In genomic region chr5:62310426-62311105, GRCh38 we compare ENCODE assay signal across 1 cellular context.
TF ChIP-seq lines count a peak whose summit lies in the region.

No MANE protein-coding gene starts in this region.

TF ChIP-seq in WTC11, 78 proteins besides CTCF, POLR2A, EP300 and RAD21 (continued from another document):
- TF ChIP-seq MAX (CRISPR knock-in tag; IDR thresholded peaks at IDR 0.05): no peak
- TF ChIP-seq SP1 (CRISPR knock-in tag; conservative IDR thresholded peaks at IDR 0.05): no peak
- TF ChIP-seq ESRRA (CRISPR knock-in tag; IDR thresholded peaks at IDR 0.05; ENCODE audit: borderline replicate concordance): no peak
- TF ChIP-seq ARID4B (CRISPR knock-in tag; IDR thresholded peaks at IDR 0.05; ENCODE audit: borderline replicate concordance): no peak
- TF ChIP-seq ATF1 (CRISPR knock-in tag; IDR thresholded peaks at IDR 0.05): no peak
